In the genomic region with DNA sequence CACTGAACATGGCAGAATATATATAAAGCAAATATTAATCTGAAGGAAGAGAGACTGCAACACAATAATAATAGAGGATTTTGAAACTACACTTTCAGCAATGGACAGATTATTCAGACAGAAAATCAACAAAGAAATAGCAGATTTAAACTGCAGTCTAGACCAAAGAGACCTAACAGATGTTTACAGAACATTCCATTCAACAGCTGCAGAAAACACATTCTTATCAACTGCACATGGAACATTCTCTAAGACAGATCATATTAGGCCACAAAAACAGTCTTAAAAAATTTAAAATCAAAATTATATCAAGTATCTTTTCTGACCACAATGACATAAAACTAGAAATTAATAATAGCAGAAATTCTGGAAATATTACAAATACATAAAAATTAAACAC, we compare ENCODE assay signal across 38 cellular contexts. TPM values are rescaled to one million over a fixed set of nuclear protein-coding genes. Genes with fewer than 3 reads are reported as not detected.
"Had no signal": no experiment of that assay in that cellular context is flagged by ENCODE, and none has a peak within 500 bp of the region (broad histone marks: within the 10 kb centered on the region; RNA-seq: fewer than 3 reads in every experiment).

No MANE protein-coding gene starts in this region.

- H3K36me3 ChIP-seq: adrenal gland, ascending aorta, gastrocnemius medialis, ovary, right lobe of liver, vagina had no signal

- FAIRE-seq: TTC549 had no signal

- H3K27me3 Mint-ChIP-seq: activated naive CD8-positive, alpha-beta T cell treated with anti-CD3 and anti-CD28 coated beads for 36 hours; brain; memory B cell; progenitor cell of endocrine pancreas; stimulated activated memory B cell treated with anti-CD40 and anti-IgM and Interleukin-4, amounts not matched to agents 10 μg/mL and 1 μg/mL and 100 μg/mL, for 72 hours; stimulated activated naive CD8-positive, alpha-beta T cell treated with anti-CD3 and anti-CD28 coated beads, Interleukin-15, amount 100 ng/mL, for 72 hours; type B pancreatic cell had no signal

- H3K27ac Mint-ChIP-seq: activated naive CD4-positive, alpha-beta T cell treated with anti-CD3 and anti-CD28 coated beads for 36 hours; activated naive CD8-positive, alpha-beta T cell treated with anti-CD3 and anti-CD28 coated beads for 36 hours; activated T-helper 1 cell treated with anti-CD3 and anti-CD28 coated beads, Interleukin-12 subunit alpha, Interleukin-12 subunit beta, Interleukin-2, Interleukin-4 antibody, amounts not matched to agents 30 ng/mL and 10 ng/mL and 1 ng/mL, durations not matched to agents 14 hours and 24 hours and 36 hours; brain; memory B cell; nephron; progenitor cell of endocrine pancreas; stimulated activated memory B cell treated with anti-CD40 and anti-IgM and Interleukin-4, amounts not matched to agents 10 μg/mL and 1 μg/mL and 100 μg/mL, for 72 hours; T-helper 1 cell treated with Interleukin-12 subunit alpha and Interleukin-12 subunit beta and Interleukin-4 antibody, amounts not matched to agents 30 μg/mL and 1 μg/mL, for 36 hours; type B pancreatic cell had no signal

- DNase-seq: activated CD4-positive, alpha-beta T cell treated with anti-CD3 and anti-CD28 coated beads for 48 hours; activated CD4-positive, alpha-beta T cell treated with anti-CD3 and anti-CD28 coated beads, Interleukin-2, amount 50 U/mL, for 48 hours; activated CD8-positive, alpha-beta memory T cell treated with anti-CD3 and anti-CD28 coated beads for 24 hours; activated CD8-positive, alpha-beta memory T cell treated with anti-CD3 and anti-CD28 coated beads, Interleukin-2, amount 50 U/mL, for 4 hours; activated effector memory CD4-positive, alpha-beta T cell treated with anti-CD3 and anti-CD28 coated beads, Interleukin-2, amount 50 U/mL, for 16 hours; activated naive CD4-positive, alpha-beta T cell treated with anti-CD3 and anti-CD28 coated beads for 36 hours; activated naive CD8-positive, alpha-beta T cell treated with anti-CD3 and anti-CD28 coated beads for 36 hours; activated T-cell treated with anti-CD3 and anti-CD28 coated beads, Interleukin-2, amount 50 U/mL, for 1 hour; adrenal gland; cortex of kidney; gastrocnemius medialis; glutamatergic neuron; kidney; left colon; ovary; right lobe of liver; small intestine; stimulated activated CD4-positive, alpha-beta T cell treated with anti-CD3 and anti-CD28 coated beads, Interleukin-1b, Interleukin-23, amount 100 ng/mL, for 48 hours; stimulated activated CD4-positive, alpha-beta T cell treated with anti-CD3 and anti-CD28 coated beads, Interleukin-4, amount 100 ng/mL, for 4 hours; stimulated activated CD8-positive, alpha-beta memory T cell treated with anti-CD3 and anti-CD28 coated beads, Interleukin-4, amount 100 ng/mL, for 48 hours; stimulated activated naive CD8-positive, alpha-beta T cell treated with anti-CD3 and anti-CD28 coated beads, Interleukin-15, amount 100 ng/mL, for 72 hours; substantia nigra; SW 1271; T-helper 9 cell had no signal

- ATAC-seq: activated CD4-positive, CD25-positive, alpha-beta regulatory T cell treated with anti-CD3 and anti-CD28 coated beads, Interleukin-2, amount 50 U/mL, for 24 hours; gastrocnemius medialis; left colon; right lobe of liver; stimulated activated memory B cell treated with anti-CD40 and anti-IgM and Interleukin-4, amounts not matched to agents 10 μg/mL and 1 μg/mL and 100 μg/mL, for 72 hours; stimulated activated naive CD8-positive, alpha-beta T cell treated with anti-CD3 and anti-CD28 coated beads, Interleukin-15, amount 100 ng/mL, for 72 hours had no signal

- H3K4me3 ChIP-seq: adrenal gland, ascending aorta, esophagus muscularis mucosa, gastrocnemius medialis, ovary, right lobe of liver, vagina had no signal

- H3K4me3 Mint-ChIP-seq: activated naive CD4-positive, alpha-beta T cell treated with anti-CD3 and anti-CD28 coated beads for 36 hours; activated naive CD8-positive, alpha-beta T cell treated with anti-CD3 and anti-CD28 coated beads for 36 hours; activated T-helper 1 cell treated with anti-CD3 and anti-CD28 coated beads, Interleukin-12 subunit alpha, Interleukin-12 subunit beta, Interleukin-2, Interleukin-4 antibody, amounts not matched to agents 30 ng/mL and 10 ng/mL and 1 ng/mL, durations not matched to agents 14 hours and 24 hours and 36 hours; brain; memory B cell; nephron; stimulated activated memory B cell treated with anti-CD40 and anti-IgM and Interleukin-4, amounts not matched to agents 10 μg/mL and 1 μg/mL and 100 μg/mL, for 72 hours; stimulated activated naive CD8-positive, alpha-beta T cell treated with anti-CD3 and anti-CD28 coated beads, Interleukin-15, amount 100 ng/mL, for 72 hours; T-helper 1 cell treated with Interleukin-12 subunit alpha and Interleukin-12 subunit beta and Interleukin-4 antibody, amounts not matched to agents 30 μg/mL and 1 μg/mL, for 36 hours; type B pancreatic cell had no signal

- H3K9me3 ChIP-seq: adrenal gland, gastrocnemius medialis, ovary, right lobe of liver, vagina had no signal

- H3K27me3 ChIP-seq: adrenal gland, ascending aorta, esophagus muscularis mucosa, gastrocnemius medialis, ovary, right lobe of liver, vagina had no signal

- H3K4me1 Mint-ChIP-seq: activated naive CD8-positive, alpha-beta T cell treated with anti-CD3 and anti-CD28 coated beads for 36 hours; memory B cell; stimulated activated memory B cell treated with anti-CD40 and anti-IgM and Interleukin-4, amounts not matched to agents 10 μg/mL and 1 μg/mL and 100 μg/mL, for 72 hours; stimulated activated naive CD8-positive, alpha-beta T cell treated with anti-CD3 and anti-CD28 coated beads, Interleukin-15, amount 100 ng/mL, for 72 hours had no signal

- H3K27ac ChIP-seq: adrenal gland, ascending aorta, esophagus muscularis mucosa, gastrocnemius medialis, ovary, right lobe of liver, vagina, VCaP had no signal

- H3K4me1 ChIP-seq: adrenal gland, ascending aorta, esophagus muscularis mucosa, gastrocnemius medialis, right lobe of liver, vagina had no signal

RNA-seq across cellular contexts. Expression of a gene that starts 27.1 kb away (rescaled TPM):
- total RNA-seq: ascending aorta had no signal
